Comparison of ENCODE assay signal across 8 cellular contexts in the genomic region with DNA sequence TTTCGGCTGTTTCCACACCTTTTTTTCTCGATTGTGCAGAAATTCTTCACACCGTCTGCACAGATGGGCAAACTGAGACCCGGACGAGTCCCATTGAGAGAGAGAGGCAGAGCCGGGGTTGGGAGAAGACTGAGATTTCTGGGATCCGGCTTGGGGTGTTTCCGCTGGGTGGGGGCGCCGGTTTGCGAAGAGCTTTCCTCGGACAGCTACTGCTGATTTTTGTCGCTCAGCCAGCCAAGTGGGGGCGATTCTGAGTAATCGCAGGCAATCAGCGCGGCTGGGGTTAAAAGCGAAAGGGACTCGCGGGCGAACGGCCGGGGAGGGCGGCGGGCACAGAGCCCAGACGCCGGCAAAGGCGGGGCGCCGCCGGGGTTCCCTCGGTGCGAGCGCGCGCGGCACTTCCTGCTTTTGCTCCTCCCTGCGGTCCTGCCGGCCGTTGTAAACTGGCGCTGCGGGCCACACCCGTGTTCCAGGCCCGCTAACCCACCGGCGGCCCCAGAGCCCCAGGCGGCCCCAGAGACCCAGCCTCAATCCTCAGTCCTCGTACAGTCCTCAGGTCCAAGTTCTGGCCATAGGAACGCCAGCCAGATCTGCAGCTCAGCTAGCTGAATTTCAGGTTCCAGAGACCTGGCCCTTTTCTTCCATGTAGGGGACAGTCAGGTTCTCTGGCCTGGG. TPM values are rescaled to one million over a fixed set of nuclear protein-coding genes. Genes with fewer than 3 reads are reported as not detected.
DNase-seq lines count a peak whose midpoint lies in the region; ATAC-seq and TF ChIP-seq lines count a peak whose summit lies in the region.

No MANE protein-coding gene starts in this region.

- H3K9me3 ChIP-seq in MG63 (no peaks in the 10 kb centered on the region), SK-N-MC (ENCODE audit: low read depth, low read length) (no peaks in the 10 kb centered on the region)

- H3K27me3 Mint-ChIP-seq in activated naive CD4-positive, alpha-beta T cell treated with anti-CD3 and anti-CD28 coated beads, Interleukin-2, amount 50 U/mL, for 24 hours: no peaks in the 10 kb centered on the region

- H3K9me3 Mint-ChIP-seq in activated naive CD4-positive, alpha-beta T cell treated with anti-CD3 and anti-CD28 coated beads, Interleukin-2, amount 50 U/mL, for 24 hours: no peaks in the 10 kb centered on the region

- H3K4me1 Mint-ChIP-seq in activated naive CD4-positive, alpha-beta T cell treated with anti-CD3 and anti-CD28 coated beads, Interleukin-2, amount 50 U/mL, for 24 hours: peaks cover 33% of the 10 kb centered on the region

- no peaks in the 10 kb centered on the region for H3K36me3 ChIP-seq in MG63
- H3K36me3 ChIP-seq in SK-N-MC (ENCODE audit: insufficient read depth, low read length): no peaks in the 10 kb centered on the region

- DNase-seq in HCEC 1CT (peak; percentile 94), MG63 (peak; percentile 95), SK-N-MC (ENCODE audit: low read depth, low spot score) (no peak), glomerular visceral epithelial cell (ENCODE audit: extremely low spot score) (peak; percentile 93), omental fat pad (ENCODE audit: low spot score) (peak; percentile 67)

- no peaks in the 10 kb centered on the region for H3K36me3 Mint-ChIP-seq in activated naive CD4-positive, alpha-beta T cell treated with anti-CD3 and anti-CD28 coated beads, Interleukin-2, amount 50 U/mL, for 24 hours

- peak overlapping the region; percentile 84 for H3K9ac ChIP-seq in SK-N-MC (ENCODE audit: insufficient read length)

- H3K4me3 ChIP-seq in GM08714 (ENCODE audit: low read length) (peak overlapping the region; percentile 74), MG63 (peak overlapping the region; percentile 53), SK-N-MC (peak overlapping the region; percentile 83)

- no peaks in the 10 kb centered on the region for H3K27me3 ChIP-seq in MG63

- H3K27ac Mint-ChIP-seq in activated naive CD4-positive, alpha-beta T cell treated with anti-CD3 and anti-CD28 coated beads, Interleukin-2, amount 50 U/mL, for 24 hours: peak overlapping the region; percentile 55

- peak overlapping the region; percentile 90 for H3K4me3 Mint-ChIP-seq in activated naive CD4-positive, alpha-beta T cell treated with anti-CD3 and anti-CD28 coated beads, Interleukin-2, amount 50 U/mL, for 24 hours

- peak; percentile 90 for ATAC-seq in omental fat pad (ENCODE audit: low FRiP score)

- no peak overlapping the region for H3K27ac ChIP-seq in SK-N-MC
- peak overlapping the region; percentile 47 for H3K27ac ChIP-seq in temporal lobe (ENCODE audit: low read depth, low read length)

- no peak for TF ChIP-seq CTCF in omental fat pad (IDR thresholded peaks at IDR 0.05)

RNA-seq across cellular contexts. Expression of a gene that starts 32.4 kb away (rescaled TPM):
- 104 and 126 TPM in 2 replicates for total RNA-seq in MG63 (2014; rRNA removed; shearing (Covaris generic); ENCODE audit: low replicate concordance)
- 100 to 1,000 TPM; 367 to 477 (median 404) TPM for total RNA-seq in omental fat pad
- total RNA-seq in temporal lobe: 96.1 TPM
